Comparison of ENCODE assay signal across 8 cellular contexts in genomic region chr1:178093150-178093957, GRCh38. TPM values are rescaled to one million over a fixed set of nuclear protein-coding genes. Genes with fewer than 3 reads are reported as not detected.
A peak's percentile ranks its signal among the peaks of the same experiment; 100 is the strongest.
DNase-seq lines count a peak whose midpoint lies in the region; ATAC-seq and TF ChIP-seq lines count a peak whose summit lies in the region.

No MANE protein-coding gene starts in this region.

- DNase-seq in DMS53 (lab: John Stamatoyannopoulos, UW): peak; percentile 98
- DNase-seq in OCI-LY7 (ENCODE audit: low spot score): peak; percentile 64
- DNase-seq in adrenal gland: peak; percentile 93 to 96 (median 94)
- DNase-seq in cardiac septum (ENCODE audit: low spot score): peak; percentile 94
- peak; percentile 89 for DNase-seq in occipital lobe (lab: John Stamatoyannopoulos, UW)
- peak; percentile 95 for DNase-seq in upper lobe of right lung

- TF ChIP-seq CTCF in OCI-LY7 (conservative IDR thresholded peaks at IDR 0.05; ENCODE audit: low read length): no peak
- peak in 2 of 6 experiments; percentile 2 to 14 for TF ChIP-seq CTCF in adrenal gland (IDR thresholded peaks at IDR 0.05)
- TF ChIP-seq CTCF in upper lobe of right lung (IDR thresholded peaks at IDR 0.05): no peak

- no peaks in the 10 kb centered on the region for H3K9me3 ChIP-seq in HUES6 (ENCODE audit: control insufficient read depth, insufficient read depth, low read depth, low read length)
- no peaks in the 10 kb centered on the region for H3K9me3 ChIP-seq in OCI-LY7 (ENCODE audit: low read length)
- H3K9me3 ChIP-seq in adrenal gland (replicated peaks in 1 of 3): no peaks in the 10 kb centered on the region
- H3K9me3 ChIP-seq in upper lobe of right lung: no peaks in the 10 kb centered on the region

- CTCF ChIA-PET in OCI-LY7 (lab: Charles Lee; ENCODE audit: unreplicated experiment): no interaction called here

- peak overlapping the region; percentile 59 for H3K4me2 ChIP-seq in OCI-LY7 (ENCODE audit: low read length)

- H3K4me3 ChIP-seq in HUES6 (ENCODE audit: low read depth, low read length): peak overlapping the region; percentile 91
- peak overlapping the region; percentile 64 for H3K4me3 ChIP-seq in OCI-LY7 (ENCODE audit: low read depth, low read length, poor library complexity, severe bottlenecking)
- peak overlapping the region; percentile 73 to 96 (median 81) for H3K4me3 ChIP-seq in adrenal gland
- H3K4me3 ChIP-seq in upper lobe of right lung: peak overlapping the region; percentile 94

- no peaks in the 10 kb centered on the region for H3K9me2 ChIP-seq in OCI-LY7 (ENCODE audit: insufficient read depth, low read length)

- no TSS peak for BruUV-seq in OCI-LY7 (replicated peaks; lab: Mats Ljungman, UMichigan)

- WGBS in adrenal gland, 4 donors: 0 to 1% (median 1%) methylated on average over 16 to 53 of the region's 53 CpGs

- H3K36me3 ChIP-seq in HUES6 (ENCODE audit: control insufficient read depth, insufficient read depth, low read length) (no peaks in the 10 kb centered on the region), OCI-LY7 (ENCODE audit: insufficient read depth, low read length) (no peaks in the 10 kb centered on the region), adrenal gland (replicated peaks in 1 of 2) (no peaks in the 10 kb centered on the region), upper lobe of right lung (no peaks in the 10 kb centered on the region)

- H4K20me1 ChIP-seq in OCI-LY7 (ENCODE audit: insufficient read depth, low read length): no peaks in the 10 kb centered on the region

- H3K27ac ChIP-seq in HUES6 (ENCODE audit: low read depth, low read length) (peak overlapping the region; percentile 82; the same call in 1 of the 2 replicates), OCI-LY7 (ENCODE audit: low read depth, low read length, poor library complexity, severe bottlenecking) (no peak overlapping the region), adrenal gland (peak overlapping the region; percentile 24 to 88 (median 79)), upper lobe of right lung (peak overlapping the region; percentile 87)

- H3K9ac ChIP-seq in HUES6 (ENCODE audit: low read length): peak overlapping the region; percentile 89

- POLR2A ChIA-PET in OCI-LY7 (lab: Charles Lee): interaction anchor here (0.6 kb wide), 1 partner anchor 40 kb away, joined by 4 read pairs; no protein-coding TSS in a partner anchor

- no peaks in the 10 kb centered on the region for H3K79me2 ChIP-seq in OCI-LY7 (ENCODE audit: insufficient read depth, low read depth, low read length)

- peak; percentile 88 for ATAC-seq in GM21529 (IDR thresholded peaks at IDR 0.05; ENCODE audit: unreplicated experiment)
- ATAC-seq in upper lobe of right lung: peak; percentile 96

- no peak for TF ChIP-seq POLR2A in adrenal gland (IDR thresholded peaks at IDR 0.05)

- peak overlapping the region; percentile 23; the same call in 1 of the 2 replicates for H2AFZ ChIP-seq in OCI-LY7 (ENCODE audit: low read length)

- H3K27me3 ChIP-seq in HUES6 (ENCODE audit: control insufficient read depth, insufficient read depth, low read length): no peaks in the 10 kb centered on the region
- no peaks in the 10 kb centered on the region for H3K27me3 ChIP-seq in adrenal gland
- H3K27me3 ChIP-seq in upper lobe of right lung: no peaks in the 10 kb centered on the region

- peaks cover 35% of the 10 kb centered on the region for H3K4me1 ChIP-seq in HUES6 (ENCODE audit: control insufficient read depth, insufficient read depth, low read length)
- no peaks in the 10 kb centered on the region for H3K4me1 ChIP-seq in OCI-LY7 (ENCODE audit: insufficient read depth, low read length, poor library complexity, severe bottlenecking)
- H3K4me1 ChIP-seq in adrenal gland (replicated peaks in 1 of 2): peaks cover 3 to 22% of the 10 kb centered on the region in 2 donors
- H3K4me1 ChIP-seq in upper lobe of right lung: peaks cover 20% of the 10 kb centered on the region

- intact Hi-C loops in OCI-LY7 (cut with micrococcal nuclease; ENCODE audit: unreplicated experiment) (no loop called here), adrenal gland (cut with DNase I) (loop anchor here in 1 of 2 donors (5.0 kb wide), 1 partner anchor 56 kb away; no protein-coding TSS in a partner anchor), cardiac septum (cut with DNase I) (loop anchor here (2.0 to 5.0 kb wide), 4 partner anchors 35 to 99 kb away; no protein-coding TSS in a partner anchor), upper lobe of right lung (cut with DNase I) (no loop called here)

RNA-seq across cellular contexts. Expression of gene RASAL2, which starts 0.6 kb away (rescaled TPM):
- total RNA-seq in OCI-LY7 (2014; rRNA removed; shearing (Covaris generic)): 0.09 TPM in 1 of 2 replicates, not detected in the other
- 0.27 and 0.31 TPM in 2 replicates for total RNA-seq in OCI-LY7 (2022)
- 10 to 100 TPM; 10.7 to 31.5 (median 15.0) TPM for total RNA-seq in adrenal gland
- 10 to 100 TPM in 1 of 3 donors, 1 to 10 TPM in 2; 2.4 to 18.6 (median 4.4) TPM for polyA plus RNA-seq in adrenal gland
- total RNA-seq in cardiac septum: 45.8 TPM
- total RNA-seq in occipital lobe: 41.8 TPM
- 39.4 TPM for total RNA-seq in upper lobe of right lung

Comparison
In these comparisons a context has a peak if more than half of its experiments do, and no peak if none do; other contexts are left out.
1. RNA of gene RASAL2, which starts 0.6 kb away (total RNA-seq): 45.8 TPM in cardiac septum (single experiment), 41.8 TPM in occipital lobe (single experiment), 39.4 TPM in upper lobe of right lung (single experiment) and 10.7 to 31.5 TPM in adrenal gland; 0.09 to 0.31 TPM in OCI-LY7; every median in the first group is over 4 times any median in the second.
2. Peak in every context shown above with its lines, with median percentiles within 50 percentile points of each other: DNase-seq and H3K4me3 ChIP-seq.